In genomic region chr14:21191809-21192446, GRCh38 we compare ENCODE assay signal across 9 cellular contexts. TPM values are rescaled to one million over a fixed set of nuclear protein-coding genes. Genes with fewer than 3 reads are reported as not detected.
DNase-seq lines count a peak whose midpoint lies in the region; ATAC-seq and TF ChIP-seq lines count a peak whose summit lies in the region.
"Had no signal": no experiment of that assay in that cellular context is flagged by ENCODE, and none has a peak within 500 bp of the region (broad histone marks: within the 10 kb centered on the region; RNA-seq: fewer than 3 reads in every experiment).

No MANE protein-coding gene starts in this region.

- DNase-seq in NCI-H1417 (lab: John Stamatoyannopoulos, UW): peak; percentile 69 to 91 (median 76)
- no peak for DNase-seq in NCI-H1417 treated with DMSO at 0.1 percent for 48 hours (lab: John Stamatoyannopoulos, UW)
- peak; percentile 56 for DNase-seq in NCI-H226
- peak; percentile 78 for DNase-seq in activated CD4-positive, alpha-beta T cell treated with anti-CD3 and anti-CD28 coated beads for 48 hours
- peak; percentile 30 to 71 (median 61) for DNase-seq in dorsolateral prefrontal cortex
- DNase-seq in memory B cell (ENCODE audit: low spot score in 2 of 2): peak; percentile 47 to 59
- peak; percentile 28 for DNase-seq in stimulated activated CD8-positive, alpha-beta memory T cell treated with anti-CD3 and anti-CD28 coated beads, Interleukin-15, amount 100 ng/mL, for 1 hour (ENCODE audit: low read depth)

- peak in 1 of 56 donors; percentile 16 for TF ChIP-seq CTCF in dorsolateral prefrontal cortex (IDR thresholded peaks at IDR 0.05 in 54 of 56, conservative IDR thresholded peaks at IDR 0.05 in 2 of 56; ENCODE audit: low read depth in 1 of 56, partially characterized antibody in 56 of 56)

- peaks cover 4% of the 10 kb centered on the region for H3K4me1 Mint-ChIP-seq in memory B cell

- H3K27me3 ChIP-seq in dorsolateral prefrontal cortex: no peaks in the 10 kb centered on the region

- H3K27ac ChIP-seq in dorsolateral prefrontal cortex: peak overlapping the region in 11 of 59 donors; percentile 1 to 55 (median 28)
- H3K27ac ChIP-seq: 22Rv1 had no signal

- peak overlapping the region; percentile 62 for H3K4me3 Mint-ChIP-seq in memory B cell

- peak overlapping the region; percentile 30 to 73 (median 56) for H3K4me3 ChIP-seq in dorsolateral prefrontal cortex

- H3K36me3 Mint-ChIP-seq in memory B cell: no peaks in the 10 kb centered on the region

- H3K9me3 Mint-ChIP-seq in memory B cell: no peaks in the 10 kb centered on the region

- ATAC-seq in HG03045 (IDR thresholded peaks at IDR 0.05; ENCODE audit: unreplicated experiment): peak; percentile 84
- peak; percentile 98 for ATAC-seq in memory B cell (ENCODE audit: low read depth)

- no peaks in the 10 kb centered on the region for H3K27me3 Mint-ChIP-seq in memory B cell

- H3K27ac Mint-ChIP-seq in memory B cell: no peak overlapping the region

- intact Hi-C loops in dorsolateral prefrontal cortex (cut with DNase I): no loop called here

RNA-seq across cellular contexts. Expression of gene OR5AU1, which starts 36.1 kb away (rescaled TPM):
- not detected for total RNA-seq in dorsolateral prefrontal cortex
